16 cellular contexts compared by ENCODE assay signal in genomic region chr20:17848649-17849048, GRCh38.
A peak's percentile ranks its signal among the peaks of the same experiment; 100 is the strongest.
DNase-seq lines count a peak whose midpoint lies in the region; ATAC-seq, FAIRE-seq and TF ChIP-seq lines count a peak whose summit lies in the region.
"Had no signal": no experiment of that assay in that cellular context is flagged by ENCODE, and none has a peak within 500 bp of the region (broad histone marks: within the 10 kb centered on the region; RNA-seq: fewer than 3 reads in every experiment).

No MANE protein-coding gene starts in this region.

- peaks cover 0 to 1% (median 0%) of the 10 kb centered on the region in 7 donors for H3K9me3 Mint-ChIP-seq in CD4-positive, CD25-positive, alpha-beta regulatory T cell

- H3K36me3 ChIP-seq in CD4-positive, CD25-positive, alpha-beta regulatory T cell (ENCODE audit: control insufficient read depth, insufficient read depth, low read length): no peaks in the 10 kb centered on the region
- H3K36me3 ChIP-seq in MM.1S (replicated peaks; ENCODE audit: insufficient read depth, low read length) (no peaks in the 10 kb centered on the region), endothelial cell of umbilical vein (ENCODE audit: control insufficient read depth in 2 of 2, extremely low read depth in 1 of 2, insufficient read depth in 2 of 2, low read length in 2 of 2) (no peaks in the 10 kb centered on the region)

- H3K27me3 ChIP-seq in CD4-positive, CD25-positive, alpha-beta regulatory T cell (ENCODE audit: control insufficient read depth, insufficient read depth, low read length): no peaks in the 10 kb centered on the region
- no peaks in the 10 kb centered on the region for H3K27me3 ChIP-seq in MM.1S (replicated peaks; ENCODE audit: insufficient read depth, low read length)
- H3K27me3 ChIP-seq in endothelial cell of umbilical vein (ENCODE audit: control insufficient read depth in 2 of 2, insufficient read depth in 2 of 2, low read length in 2 of 2): no peaks in the 10 kb centered on the region

- peak overlapping the region in 1 of 4 donors; percentile 56 for H3K4me3 Mint-ChIP-seq in CD4-positive, CD25-positive, alpha-beta regulatory T cell
- H3K4me3 Mint-ChIP-seq: activated naive CD8-positive, alpha-beta T cell; neural crest cell had no signal

- no peaks in the 10 kb centered on the region for H3K79me2 ChIP-seq in MM.1S (ENCODE audit: low read length)
- H3K79me2 ChIP-seq in endothelial cell of umbilical vein (ENCODE audit: control insufficient read depth, insufficient read depth, low read length): no peaks in the 10 kb centered on the region

- H3K9me1 ChIP-seq in endothelial cell of umbilical vein (replicated peaks; ENCODE audit: control insufficient read depth, extremely low read depth, insufficient read depth, low read length): no peaks in the 10 kb centered on the region

- BruUV-seq in endothelial cell of umbilical vein (replicated peaks; lab: Mats Ljungman, UMichigan): no TSS peak

- no peak for ATAC-seq in CD4-positive, CD25-positive, alpha-beta regulatory T cell (ENCODE audit: low read depth in 2 of 2)
- ATAC-seq: SK-N-SH treated with all-trans-retinoic acid at 6 μM for 48 hours had no signal

- peaks cover 5 to 30% (median 9%) of the 10 kb centered on the region in 4 donors for H3K4me1 Mint-ChIP-seq in CD4-positive, CD25-positive, alpha-beta regulatory T cell

- intact Hi-C loops in endothelial cell of umbilical vein (cut with micrococcal nuclease): no loop called here

- peak overlapping the region; percentile 23 to 94 (median 77) for H3K27ac Mint-ChIP-seq in CD4-positive, CD25-positive, alpha-beta regulatory T cell
- H3K27ac Mint-ChIP-seq: activated naive CD8-positive, alpha-beta T cell had no signal

- peaks cover 19% of the 10 kb centered on the region for H3F3A ChIP-seq in MM.1S (ENCODE audit: insufficient read depth, low read length)

- H2AFZ ChIP-seq in MM.1S (ENCODE audit: low read length): no peak overlapping the region
- no peak overlapping the region for H2AFZ ChIP-seq in endothelial cell of umbilical vein (ENCODE audit: low read depth, low read length)

- peak in 1 of 3 donors; percentile 15 for DNase-seq in CD4-positive, CD25-positive, alpha-beta regulatory T cell
- DNase-seq in GM19239 (ENCODE audit: insufficient read length, low spot score): no peak
- peak; percentile 93 for DNase-seq in MM.1S
- DNase-seq in endothelial cell of umbilical vein (ENCODE audit: low read depth, low spot score): no peak
- no peak for DNase-seq in NCI-H187 treated with DMSO at 0.1 percent for 48 hours (lab: John Stamatoyannopoulos, UW)
- DNase-seq in erythroblast (lab: John Stamatoyannopoulos, UW): no peak
- no peak for DNase-seq in medulla oblongata (ENCODE audit: extremely low spot score)
- DNase-seq in NCI-H1694 treated with DMSO at 0.1 percent for 48 hours (lab: John Stamatoyannopoulos, UW): no peak
- DNase-seq: activated CD4-positive, alpha-beta T cell treated with anti-CD3 and anti-CD28 coated beads, Interleukin-2, amount 50 U/mL, for 1 hour; cortex of kidney; KBM-7; stimulated activated CD4-positive, alpha-beta T cell treated with anti-CD3 and anti-CD28 coated beads, Interleukin-15, amount 100 ng/mL, for 24 hours had no signal

- H3K9ac ChIP-seq in MM.1S (ENCODE audit: low read length) (peak overlapping the region; percentile 37; the same call in 1 of the 2 replicates), endothelial cell of umbilical vein (replicated peaks; ENCODE audit: extremely low read depth, insufficient read depth, low read length) (no peak overlapping the region)

- CTCF ChIA-PET in endothelial cell of umbilical vein (lab: Charles Lee): interaction anchor here (1.8 kb wide), 1 partner anchor 49 kb away, joined by 6 read pairs; no protein-coding TSS in a partner anchor

- H3K27ac ChIP-seq in CD4-positive, CD25-positive, alpha-beta regulatory T cell (ENCODE audit: insufficient read depth, low read length, poor library complexity, severe bottlenecking): no peak overlapping the region
- peak overlapping the region; percentile 88 for H3K27ac ChIP-seq in MM.1S (ENCODE audit: low read length)
- peak overlapping the region; percentile 80 for H3K27ac ChIP-seq in endothelial cell of umbilical vein (ENCODE audit: insufficient read depth, low read depth, low read length)

- no peaks in the 10 kb centered on the region for H3K9me2 ChIP-seq in MM.1S (replicated peaks; ENCODE audit: insufficient read depth, low read length)

- POLR2A ChIA-PET in endothelial cell of umbilical vein (lab: Charles Lee): no interaction called here

- H3K4me2 ChIP-seq in MM.1S (ENCODE audit: low read depth, low read length) (peak overlapping the region; percentile 65), endothelial cell of umbilical vein (ENCODE audit: insufficient read depth, low read length) (no peak overlapping the region)

- TF ChIP-seq CTCF in MM.1S (IDR thresholded peaks at IDR 0.05; ENCODE audit: low read length) (no peak), endothelial cell of umbilical vein (IDR thresholded peaks at IDR 0.05; ENCODE audit: extremely low read depth in 1 of 2, insufficient read depth in 1 of 2, low read depth in 1 of 2, low read length in 2 of 2) (no peak)

- H3K9me3 ChIP-seq in CD4-positive, CD25-positive, alpha-beta regulatory T cell (ENCODE audit: control insufficient read depth in 2 of 2, low read length in 2 of 2): no peaks in the 10 kb centered on the region
- H3K9me3 ChIP-seq in MM.1S (replicated peaks; ENCODE audit: insufficient read depth, low read length) (0 out of 2 replicates have a peak, but pooled peaks cover 3% of the 10 kb centered on the region), endothelial cell of umbilical vein (replicated peaks; ENCODE audit: control insufficient read depth, insufficient read depth, low read length) (no peaks in the 10 kb centered on the region)

- peaks cover 4% of the 10 kb centered on the region for H3K27me3 Mint-ChIP-seq in CD4-positive, CD25-positive, alpha-beta regulatory T cell
- H3K27me3 Mint-ChIP-seq: activated naive CD8-positive, alpha-beta T cell had no signal

- peaks cover 16% of the 10 kb centered on the region for H3K4me1 ChIP-seq in CD4-positive, CD25-positive, alpha-beta regulatory T cell (ENCODE audit: control insufficient read depth, insufficient read depth, low read length, poor library complexity, severe bottlenecking)
- H3K4me1 ChIP-seq in MM.1S (ENCODE audit: low read length) (peaks cover 55% of the 10 kb centered on the region), endothelial cell of umbilical vein (ENCODE audit: control insufficient read depth, extremely low read depth, insufficient read depth, low read length) (peaks cover 31% of the 10 kb centered on the region)

- peak; percentile 53 for FAIRE-seq in GM19239 (lab: Jason Lieb, UNC)
- no peak for FAIRE-seq in endothelial cell of umbilical vein (lab: Jason Lieb, UNC)
- FAIRE-seq: keratinocyte had no signal

- H3K36me3 Mint-ChIP-seq in CD4-positive, CD25-positive, alpha-beta regulatory T cell: no peaks in the 10 kb centered on the region

- TF ChIP-seq POLR2A in endothelial cell of umbilical vein (IDR thresholded peaks at IDR 0.05; ENCODE audit: low read depth, low read length) (no peak), erythroblast (IDR thresholded peaks at IDR 0.05; ENCODE audit: low read length) (no peak)

- H4K20me1 ChIP-seq in MM.1S (ENCODE audit: insufficient read depth, low read length) (no peaks in the 10 kb centered on the region), endothelial cell of umbilical vein (replicated peaks; ENCODE audit: control insufficient read depth, extremely low read depth, insufficient read depth, low read length) (no peaks in the 10 kb centered on the region)

- no peak overlapping the region for H3K4me3 ChIP-seq in CD4-positive, CD25-positive, alpha-beta regulatory T cell (ENCODE audit: low read depth, low read length)
- H3K4me3 ChIP-seq in MM.1S (ENCODE audit: low read length): no peak overlapping the region; the same call in 1 of the 2 replicates
- H3K4me3 ChIP-seq in endothelial cell of umbilical vein (replicated peaks in 1 of 3; ENCODE audit: insufficient read depth in 1 of 3, low read depth in 1 of 3, low read length in 3 of 3): no peak overlapping the region

- dilution Hi-C loops in endothelial cell of umbilical vein (cut with MboI; ENCODE audit: extremely low pct_ligation_motif_present, low sequenced_read_pairs): no loop called here

TF ChIP-seq in endothelial cell of umbilical vein, 7 proteins besides CTCF, POLR2A, EP300 and RAD21:
- TF ChIP-seq MYC (IDR thresholded peaks at IDR 0.05; ENCODE audit: low read depth, low read length) (no peak), POLR2AphosphoS5 (IDR thresholded peaks at IDR 0.05; ENCODE audit: insufficient read depth, low read depth, low read length) (no peak), FOS (IDR thresholded peaks at IDR 0.05; ENCODE audit: borderline replicate concordance, insufficient read depth, low read length) (no peak), GATA2 (IDR thresholded peaks at IDR 0.05; ENCODE audit: insufficient read depth, insufficient read length, low read depth, low read length) (no peak), JUN (IDR thresholded peaks at IDR 0.05; ENCODE audit: borderline replicate concordance, insufficient read depth, insufficient read length, low read depth) (no peak), EZH2 (IDR thresholded peaks at IDR 0.05; ENCODE audit: borderline replicate concordance, low read depth, low read length, severe bottlenecking) (no peak)
- TF ChIP-seq, protein P1, sequence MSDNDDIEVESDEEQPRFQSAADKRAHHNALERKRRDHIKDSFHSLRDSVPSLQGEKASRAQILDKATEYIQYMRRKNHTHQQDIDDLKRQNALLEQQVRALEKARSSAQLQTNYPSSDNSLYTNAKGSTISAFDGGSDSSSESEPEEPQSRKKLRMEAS (IDR thresholded peaks at IDR 0.05; ENCODE audit: insufficient read depth, insufficient read length): no peak
